In the genomic region with DNA sequence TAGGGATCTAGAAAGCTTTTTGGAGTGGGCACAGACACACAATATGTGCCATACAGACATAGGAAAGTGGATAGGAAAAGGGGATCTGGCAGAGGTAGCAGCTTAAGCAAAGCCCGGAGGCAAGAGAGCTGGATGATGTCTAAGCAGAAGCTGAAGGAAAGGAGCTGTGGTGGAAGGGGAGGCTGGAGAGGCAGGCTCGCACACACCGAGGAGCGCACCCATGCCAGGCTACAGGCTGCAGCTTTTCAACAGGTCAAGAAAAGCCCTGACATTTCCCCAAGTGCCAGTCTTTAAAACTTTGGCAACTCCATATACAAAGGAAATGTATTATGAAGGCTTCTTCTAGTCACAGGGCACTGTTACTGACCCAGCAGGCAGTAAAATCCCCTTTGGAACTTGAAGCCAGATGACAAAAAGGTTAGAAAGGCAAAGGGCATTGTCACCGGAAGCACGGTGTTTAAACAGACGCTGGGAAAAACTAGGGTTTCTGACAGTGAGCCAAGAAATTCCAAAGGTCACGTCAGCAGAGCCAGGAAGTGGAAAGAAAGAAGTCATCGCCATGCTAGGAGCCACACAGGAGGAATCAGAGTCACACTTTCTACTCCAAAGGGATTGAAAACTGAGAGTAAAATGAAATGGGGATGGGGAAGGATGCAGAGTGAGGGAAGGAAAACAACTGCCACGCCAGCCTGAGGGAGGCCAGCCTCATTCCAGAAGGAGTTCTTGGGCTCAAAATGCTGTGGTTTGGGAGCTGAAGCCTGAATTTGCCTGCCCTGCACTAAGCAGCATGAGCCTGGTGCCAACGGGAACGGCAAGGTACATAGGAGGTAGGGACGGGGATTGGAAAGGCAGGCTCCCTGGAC, we compare ENCODE assay signal across 10 cellular contexts.
DNase-seq lines count a peak whose midpoint lies in the region; ATAC-seq and TF ChIP-seq lines count a peak whose summit lies in the region.
"Had no signal": no experiment of that assay in that cellular context is flagged by ENCODE, and none has a peak within 500 bp of the region (broad histone marks: within the 10 kb centered on the region; RNA-seq: fewer than 3 reads in every experiment).

No MANE protein-coding gene starts in this region.

- WGBS in lung, 2 donors = 43 to 70% methylated on average over 13 of the region's 13 CpGs

- TF ChIP-seq POLR2A in vagina (IDR thresholded peaks at IDR 0.05) = no peak

- intact Hi-C loops in vagina (cut with DNase I) = no loop called here

- H3K36me3 Mint-ChIP-seq in chondrocyte (ENCODE audit: low read depth) = no peaks in the 10 kb centered on the region

- TF ChIP-seq CTCF in chondrocyte (IDR thresholded peaks at IDR 0.05) (no peak), lung (IDR thresholded peaks at IDR 0.05; ENCODE audit: control extremely low read depth, extremely low read depth) (no peak), vagina (IDR thresholded peaks at IDR 0.05) (no peak)

- peak overlapping the region; percentile 89 for H3K27ac Mint-ChIP-seq in chondrocyte (ENCODE audit: unreplicated experiment)
- H3K27ac Mint-ChIP-seq: B cell had no signal

- peak overlapping the region in 1 of 2 donors; percentile 82 for H3K27ac ChIP-seq in lung (ENCODE audit: low read depth in 1 of 2, low read length in 1 of 2)
- H3K27ac ChIP-seq in vagina = peak overlapping the region; percentile 21

- H3K4me1 ChIP-seq in lung (ENCODE audit: control insufficient read depth in 2 of 2, insufficient read depth in 2 of 2, low read length in 2 of 2) (peaks cover 7 to 11% of the 10 kb centered on the region in 2 donors), vagina (peaks cover 20% of the 10 kb centered on the region)

- no peaks in the 10 kb centered on the region for H3K9me3 Mint-ChIP-seq in chondrocyte (ENCODE audit: low read depth)

- H3K27me3 ChIP-seq in lung (ENCODE audit: control insufficient read depth, insufficient read depth) = no peaks in the 10 kb centered on the region
- H3K27me3 ChIP-seq in vagina = no peaks in the 10 kb centered on the region

- H3K9me3 ChIP-seq in lung (ENCODE audit: control insufficient read depth in 2 of 2, insufficient read depth in 1 of 2, low read length in 1 of 2) (no peaks in the 10 kb centered on the region), vagina (no peaks in the 10 kb centered on the region)

- DNase-seq in NCI-H1105 (lab: John Stamatoyannopoulos, UW) (peak; percentile 4), NCI-H1105 treated with DMSO at 0.1 percent for 48 hours (lab: John Stamatoyannopoulos, UW) (no peak), chondrocyte (ENCODE audit: low spot score) (no peak), lung (ENCODE audit: low spot score) (no peak), vagina (ENCODE audit: extremely low spot score in 2 of 2) (no peak), NCI-H446 (lab: John Stamatoyannopoulos, UW) (no peak), NCI-H82 treated with DMSO at 0.1 percent for 48 hours (lab: John Stamatoyannopoulos, UW; ENCODE audit: unreplicated experiment) (no peak)
- DNase-seq: NCI-H1092 treated with DMSO at 0.1 percent for 48 hours had no signal

- H3K4me3 ChIP-seq in lung (no peak overlapping the region), vagina (no peak overlapping the region)

- peaks cover 24% of the 10 kb centered on the region for H3K4me1 Mint-ChIP-seq in chondrocyte (ENCODE audit: low read depth)
- H3K4me1 Mint-ChIP-seq: B cell had no signal

- H3K36me3 ChIP-seq in lung (ENCODE audit: control insufficient read depth in 2 of 2, insufficient read depth in 2 of 2, low read length in 2 of 2) (no peaks in the 10 kb centered on the region), vagina (no peaks in the 10 kb centered on the region)

- H3K4me3 Mint-ChIP-seq in chondrocyte (ENCODE audit: unreplicated experiment) = peak overlapping the region; percentile 14
- H3K4me3 Mint-ChIP-seq: B cell had no signal

- ATAC-seq in lung (ENCODE audit: insufficient read depth, low FRiP score) = peak; percentile 2
- ATAC-seq in GM21515 (IDR thresholded peaks at IDR 0.05; ENCODE audit: unreplicated experiment) = no peak

- H3K27me3 Mint-ChIP-seq in chondrocyte (ENCODE audit: low read depth) = no peaks in the 10 kb centered on the region
